1 cellular context compared by ENCODE assay signal in genomic region chr19:46980756-46981155, GRCh38.
TF ChIP-seq lines count a peak whose summit lies in the region.

No MANE protein-coding gene starts in this region.

TF ChIP-seq in HepG2, 621 proteins besides CTCF, POLR2A, EP300 and RAD21 (continued from another document):
- no peak for TF ChIP-seq ZNF280D (CRISPR knock-in tag; IDR thresholded peaks at IDR 0.05)
- no peak for TF ChIP-seq KDM3A (CRISPR knock-in tag; IDR thresholded peaks at IDR 0.05; ENCODE audit: low read depth)
